Comparison of ENCODE assay signal across 17 cellular contexts in the genomic region with DNA sequence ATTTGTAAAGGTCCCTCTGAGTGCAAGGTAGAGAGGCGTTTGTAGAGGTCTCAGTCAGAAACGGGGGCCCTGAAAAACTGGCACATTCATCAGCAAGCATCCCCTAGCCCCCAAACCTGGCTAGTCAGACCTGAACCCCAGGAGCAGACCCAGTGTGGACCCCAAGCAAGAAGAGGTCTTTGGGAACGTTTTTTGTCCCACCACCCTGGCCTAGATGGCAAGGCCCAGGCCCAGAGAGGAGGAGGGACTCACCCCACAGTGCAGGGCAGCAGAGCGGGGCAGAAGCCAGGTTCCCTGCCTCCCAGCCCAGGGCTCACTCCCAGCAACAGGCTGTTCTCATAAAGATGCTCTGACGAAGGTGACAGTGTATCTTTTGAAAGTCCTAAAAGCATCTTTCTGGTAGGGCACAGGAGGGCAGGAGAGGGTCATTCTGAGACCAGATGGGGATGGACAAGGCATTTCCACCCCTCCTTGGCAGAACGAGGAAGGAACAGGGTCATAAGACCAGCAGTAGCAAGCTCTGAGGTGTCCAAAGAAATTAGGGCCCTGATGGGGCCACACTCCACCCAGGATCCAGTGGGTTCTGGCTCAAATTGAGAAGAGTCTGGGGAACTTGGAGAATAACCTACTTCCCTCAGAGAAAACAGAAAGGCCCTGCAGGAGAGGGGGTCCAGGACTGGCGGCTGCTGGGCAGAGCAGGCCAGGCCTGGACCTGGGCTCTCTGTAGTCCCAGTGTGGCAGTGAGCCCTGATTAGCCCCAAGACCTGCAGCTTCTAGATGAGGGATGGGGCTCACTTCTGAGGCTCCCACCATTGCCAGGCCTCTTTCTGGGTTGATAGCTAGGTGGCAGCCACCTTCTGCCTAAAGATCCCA. TPM values are rescaled to one million over a fixed set of nuclear protein-coding genes. Genes with fewer than 3 reads are reported as not detected.
DNase-seq lines count a peak whose midpoint lies in the region; ATAC-seq, FAIRE-seq and TF ChIP-seq lines count a peak whose summit lies in the region.
"Had no signal": no experiment of that assay in that cellular context is flagged by ENCODE, and none has a peak within 500 bp of the region (broad histone marks: within the 10 kb centered on the region; RNA-seq: fewer than 3 reads in every experiment).

No MANE protein-coding gene starts in this region.

- intact Hi-C loops in activated T-helper 1 cell treated with anti-CD3 and anti-CD28 coated beads, Interleukin-12 subunit alpha, Interleukin-12 subunit beta, Interleukin-2, Interleukin-4 antibody, amounts not matched to agents 30 ng/mL and 10 ng/mL and 1 ng/mL, durations not matched to agents 14 hours and 24 hours and 36 hours (cut with micrococcal nuclease): no loop called here

- no peaks in the 10 kb centered on the region for H3K4me1 Mint-ChIP-seq in osteocyte (ENCODE audit: unreplicated experiment)
- no peaks in the 10 kb centered on the region for H3K4me1 Mint-ChIP-seq in activated T-helper 1 cell treated with anti-CD3 and anti-CD28 coated beads, Interleukin-12 subunit alpha, Interleukin-12 subunit beta, Interleukin-2, Interleukin-4 antibody, amounts not matched to agents 30 ng/mL and 10 ng/mL and 1 ng/mL, durations not matched to agents 14 hours and 24 hours and 36 hours (ENCODE audit: low read depth)
- H3K4me1 Mint-ChIP-seq: memory B cell had no signal

- H3K36me3 Mint-ChIP-seq in osteocyte (ENCODE audit: unreplicated experiment): no peaks in the 10 kb centered on the region
- no peaks in the 10 kb centered on the region for H3K36me3 Mint-ChIP-seq in activated T-helper 1 cell treated with anti-CD3 and anti-CD28 coated beads, Interleukin-12 subunit alpha, Interleukin-12 subunit beta, Interleukin-2, Interleukin-4 antibody, amounts not matched to agents 30 ng/mL and 10 ng/mL and 1 ng/mL, durations not matched to agents 14 hours and 24 hours and 36 hours (ENCODE audit: low read depth)

- peaks cover 7% of the 10 kb centered on the region for H3K4me1 ChIP-seq in RWPE2 (ENCODE audit: insufficient read depth, poor library complexity, severe bottlenecking)
- H3K4me1 ChIP-seq in cardiac muscle cell (ENCODE audit: low read depth): peaks cover 32% of the 10 kb centered on the region

- H3K4me3 ChIP-seq in RWPE2 (ENCODE audit: severe bottlenecking) (no peak overlapping the region), cardiac muscle cell (no peak overlapping the region)

- FAIRE-seq in frontal cortex (lab: Jason Lieb, UNC): no peak

- H3K27me3 Mint-ChIP-seq in osteocyte (ENCODE audit: unreplicated experiment): peaks cover 21% of the 10 kb centered on the region
- H3K27me3 Mint-ChIP-seq in activated T-helper 1 cell treated with anti-CD3 and anti-CD28 coated beads, Interleukin-12 subunit alpha, Interleukin-12 subunit beta, Interleukin-2, Interleukin-4 antibody, amounts not matched to agents 30 ng/mL and 10 ng/mL and 1 ng/mL, durations not matched to agents 14 hours and 24 hours and 36 hours (ENCODE audit: insufficient read depth): peaks cover 15% of the 10 kb centered on the region
- H3K27me3 Mint-ChIP-seq: memory B cell had no signal

- H3K36me3 ChIP-seq in RWPE2 (ENCODE audit: low read depth): no peaks in the 10 kb centered on the region
- H3K36me3 ChIP-seq in cardiac muscle cell: no peaks in the 10 kb centered on the region

- H3K27ac ChIP-seq in RWPE2 (ENCODE audit: poor library complexity, severe bottlenecking) (no peak overlapping the region), cardiac muscle cell (peak overlapping the region; percentile 68)

- TF ChIP-seq CTCF in RWPE2 (IDR thresholded peaks at IDR 0.05; ENCODE audit: poor library complexity, severe bottlenecking) (no peak), cardiac muscle cell (IDR thresholded peaks at IDR 0.05; ENCODE audit: low read depth, low read length) (no peak), osteocyte (IDR thresholded peaks at IDR 0.05) (no peak)

- DNase-seq in D341Med (ENCODE audit: low spot score) (peak; percentile 11), RWPE2 (ENCODE audit: low spot score) (peak; percentile 28), cardiac muscle cell (ENCODE audit: low read depth in 1 of 2, low spot score in 1 of 2) (no peak), osteocyte (ENCODE audit: extremely low spot score, unreplicated experiment) (peak; percentile 70), NCI-H1105 (lab: John Stamatoyannopoulos, UW) (no peak), frontal cortex (ENCODE audit: low spot score in 2 of 2) (no peak)
- no peak for DNase-seq in activated naive CD4-positive, alpha-beta T cell (lab: John Stamatoyannopoulos, UW)
- no peak for DNase-seq in activated T-helper 1 cell treated with anti-CD3 and anti-CD28 coated beads, Interleukin-12 subunit alpha, Interleukin-12 subunit beta, Interleukin-2, Interleukin-4 antibody, amounts not matched to agents 30 ng/mL and 10 ng/mL and 1 ng/mL, durations not matched to agents 14 hours and 24 hours and 36 hours (ENCODE audit: low spot score)
- DNase-seq: activated T-cell treated with anti-CD3 and anti-CD28 coated beads, Interleukin-2, amount 50 U/mL, for 1 hour; anterior cingulate cortex; DMS153; NCI-H1694 treated with DMSO at 0.1 percent for 48 hours; NCI-H510A treated with DMSO at 0.1 percent for 48 hours; occipital lobe; PC-3; SW 1271 had no signal

- ATAC-seq in RWPE2 (ENCODE audit: low read depth): no peak
- ATAC-seq: PC-3 had no signal

- H3K27ac Mint-ChIP-seq in osteocyte (ENCODE audit: unreplicated experiment): no peak overlapping the region
- H3K27ac Mint-ChIP-seq in activated T-helper 1 cell treated with anti-CD3 and anti-CD28 coated beads, Interleukin-12 subunit alpha, Interleukin-12 subunit beta, Interleukin-2, Interleukin-4 antibody, amounts not matched to agents 30 ng/mL and 10 ng/mL and 1 ng/mL, durations not matched to agents 14 hours and 24 hours and 36 hours: no peak overlapping the region
- H3K27ac Mint-ChIP-seq: memory B cell had no signal

- no peaks in the 10 kb centered on the region for H3K9me3 Mint-ChIP-seq in osteocyte (ENCODE audit: unreplicated experiment)
- H3K9me3 Mint-ChIP-seq in activated T-helper 1 cell treated with anti-CD3 and anti-CD28 coated beads, Interleukin-12 subunit alpha, Interleukin-12 subunit beta, Interleukin-2, Interleukin-4 antibody, amounts not matched to agents 30 ng/mL and 10 ng/mL and 1 ng/mL, durations not matched to agents 14 hours and 24 hours and 36 hours: no peaks in the 10 kb centered on the region
- H3K9me3 Mint-ChIP-seq: memory B cell had no signal

- no peak overlapping the region for H3K4me3 Mint-ChIP-seq in osteocyte (ENCODE audit: unreplicated experiment)
- H3K4me3 Mint-ChIP-seq in activated T-helper 1 cell treated with anti-CD3 and anti-CD28 coated beads, Interleukin-12 subunit alpha, Interleukin-12 subunit beta, Interleukin-2, Interleukin-4 antibody, amounts not matched to agents 30 ng/mL and 10 ng/mL and 1 ng/mL, durations not matched to agents 14 hours and 24 hours and 36 hours: no peak overlapping the region
- H3K4me3 Mint-ChIP-seq: memory B cell had no signal

- H3K27me3 ChIP-seq in RWPE2 (ENCODE audit: insufficient read depth, poor library complexity, severe bottlenecking): no peaks in the 10 kb centered on the region
- H3K27me3 ChIP-seq in cardiac muscle cell: no peaks in the 10 kb centered on the region

- no peaks in the 10 kb centered on the region for H3K9me3 ChIP-seq in RWPE2 (ENCODE audit: severe bottlenecking)
- H3K9me3 ChIP-seq in cardiac muscle cell (ENCODE audit: low read depth): no peaks in the 10 kb centered on the region

RNA-seq across cellular contexts. Expression of a gene that starts 18.2 kb away (rescaled TPM):
- total RNA-seq in cardiac muscle cell (27.4 and 61.8 TPM in 2 replicates), osteocyte (not detected in 2 replicates), frontal cortex (under 0.01 TPM)
- polyA plus RNA-seq in cardiac muscle cell: 28.5 and 50.8 TPM in 2 replicates
- total RNA-seq in activated T-helper 1 cell treated with anti-CD3 and anti-CD28 coated beads, Interleukin-12 subunit alpha, Interleukin-12 subunit beta, Interleukin-2, Interleukin-4 antibody, amounts not matched to agents 30 ng/mL and 10 ng/mL and 1 ng/mL, durations not matched to agents 14 hours and 24 hours and 36 hours: 0.12 and 0.21 TPM in 2 replicates
- total RNA-seq: occipital lobe, PC-3 had no signal

RNA-seq across cellular contexts. Expression of a gene that starts 40.1 kb away (rescaled TPM):
- total RNA-seq in cardiac muscle cell: not detected in 2 replicates
- polyA plus RNA-seq in cardiac muscle cell: not detected in 2 replicates
- not detected in 2 replicates for total RNA-seq in osteocyte
- total RNA-seq in frontal cortex: not detected
- 2.0 and 2.9 TPM in 2 replicates for total RNA-seq in activated T-helper 1 cell treated with anti-CD3 and anti-CD28 coated beads, Interleukin-12 subunit alpha, Interleukin-12 subunit beta, Interleukin-2, Interleukin-4 antibody, amounts not matched to agents 30 ng/mL and 10 ng/mL and 1 ng/mL, durations not matched to agents 14 hours and 24 hours and 36 hours
- total RNA-seq: occipital lobe, PC-3 had no signal

RNA-seq across cellular contexts. Expression of a gene that starts 47.1 kb away (rescaled TPM):
- total RNA-seq in cardiac muscle cell (0.89 and 3.0 TPM in 2 replicates), osteocyte (0.68 and 0.78 TPM in 2 replicates), frontal cortex (4.5 TPM)
- polyA plus RNA-seq in cardiac muscle cell: 1.0 and 2.2 TPM in 2 replicates
- total RNA-seq in activated T-helper 1 cell treated with anti-CD3 and anti-CD28 coated beads, Interleukin-12 subunit alpha, Interleukin-12 subunit beta, Interleukin-2, Interleukin-4 antibody, amounts not matched to agents 30 ng/mL and 10 ng/mL and 1 ng/mL, durations not matched to agents 14 hours and 24 hours and 36 hours: 494 and 500 TPM in 2 replicates

Comparison
In these comparisons a context has a peak if more than half of its experiments do, and no peak if none do; other contexts are left out.
1. DNase-seq: peak in D341Med (single experiment), RWPE2 (single experiment) and osteocyte (single experiment); none in cardiac muscle cell (0 of 2), activated naive CD4-positive, alpha-beta T cell (0 of 4), NCI-H1105 (single experiment), frontal cortex (0 of 2) and activated T-helper 1 cell treated with anti-CD3 and anti-CD28 coated beads, Interleukin-12 subunit alpha, Interleukin-12 subunit beta, Interleukin-2, Interleukin-4 antibody, amounts not matched to agents 30 ng/mL and 10 ng/mL and 1 ng/mL, durations not matched to agents 14 hours and 24 hours and 36 hours (single experiment).
2. RNA of a gene that starts 18.2 kb away (total RNA-seq): 27.4 to 61.8 TPM in cardiac muscle cell; 0.12 to 0.21 TPM in activated T-helper 1 cell treated with anti-CD3 and anti-CD28 coated beads, Interleukin-12 subunit alpha, Interleukin-12 subunit beta, Interleukin-2, Interleukin-4 antibody, amounts not matched to agents 30 ng/mL and 10 ng/mL and 1 ng/mL, durations not matched to agents 14 hours and 24 hours and 36 hours, not detected in osteocyte and under 0.01 TPM in frontal cortex (single experiment); every median in the first group is over 10 times any median in the second.
3. RNA of a gene that starts 47.1 kb away (total RNA-seq): 494 to 500 TPM in activated T-helper 1 cell treated with anti-CD3 and anti-CD28 coated beads, Interleukin-12 subunit alpha, Interleukin-12 subunit beta, Interleukin-2, Interleukin-4 antibody, amounts not matched to agents 30 ng/mL and 10 ng/mL and 1 ng/mL, durations not matched to agents 14 hours and 24 hours and 36 hours; 4.5 TPM in frontal cortex (single experiment), 0.89 to 3.0 TPM in cardiac muscle cell and 0.68 to 0.78 TPM in osteocyte; every median in the first group is over 10 times any median in the second.